ENCODE assay signal across 10 cellular contexts in genomic region chr10:35341521-35341920, GRCh38. TPM values are rescaled to one million over a fixed set of nuclear protein-coding genes. Genes with fewer than 3 reads are reported as not detected.
A peak's percentile ranks its signal among the peaks of the same experiment; 100 is the strongest.
DNase-seq lines count a peak whose midpoint lies in the region; ATAC-seq and TF ChIP-seq lines count a peak whose summit lies in the region.
"Had no signal": no experiment of that assay in that cellular context is flagged by ENCODE, and none has a peak within 500 bp of the region (broad histone marks: within the 10 kb centered on the region; RNA-seq: fewer than 3 reads in every experiment).

No MANE protein-coding gene starts in this region.

- DNase-seq in GM10266 (ENCODE audit: extremely low spot score) (peak; percentile 76), SK-N-SH (no peak), medulla oblongata (ENCODE audit: extremely low spot score) (no peak), NCI-H1417 treated with DMSO at 0.1 percent for 48 hours (lab: John Stamatoyannopoulos, UW) (no peak), neuronal stem cell (ENCODE audit: low spot score) (no peak)
- DNase-seq: activated CD4-positive, CD25-positive, alpha-beta regulatory T cell treated with anti-CD3 and anti-CD28 coated beads, Interleukin-2, amount 50 U/mL, for 72 hours; NCI-H1105 had no signal

- 92% methylated on average over 4 of the region's 4 CpGs for WGBS in SK-N-SH (ENCODE audit: low lambda C conversion rate)
- WGBS in neuronal stem cell (ENCODE audit: extremely low coverage in 2 of 2, insufficient read length in 2 of 2, insufficient replicate concordance in 1 of 2), 2 donors: no CpG with 5 or more reads among the region's 4 CpGs

- H3K4me1 Mint-ChIP-seq in activated T-helper 17 cell treated with anti-CD3 and anti-CD28 coated beads, Interleukin-2, amount 50 U/mL, for 72 hours: peaks cover 45% of the 10 kb centered on the region

- CTCF ChIA-PET in SK-N-SH (lab: Yijun Ruan, JAX): interaction anchor here (0.8 to 0.9 kb wide), 2 partner anchors 14 to 101 kb away, joined by 3 read pairs; no protein-coding TSS in a partner anchor

- H3K27ac ChIP-seq in SK-N-SH (ENCODE audit: low read depth in 2 of 2, low read length in 1 of 2) (no peak overlapping the region), neuronal stem cell (replicated peaks; ENCODE audit: low read length) (no peak overlapping the region)

- peak overlapping the region; percentile 83 for H3K27ac Mint-ChIP-seq in activated T-helper 17 cell treated with anti-CD3 and anti-CD28 coated beads, Interleukin-2, amount 50 U/mL, for 72 hours

- no peak overlapping the region for H4K91ac ChIP-seq in neuronal stem cell (ENCODE audit: low read depth, low read length, poor library complexity)

- no peak overlapping the region for H2BK5ac ChIP-seq in neuronal stem cell (ENCODE audit: low read length)

- H3K9me3 Mint-ChIP-seq in activated T-helper 17 cell treated with anti-CD3 and anti-CD28 coated beads, Interleukin-2, amount 50 U/mL, for 72 hours: no peaks in the 10 kb centered on the region

- peaks cover 6% of the 10 kb centered on the region for H3K79me1 ChIP-seq in neuronal stem cell (ENCODE audit: low read depth, low read length)

- H2BK12ac ChIP-seq in neuronal stem cell (ENCODE audit: low read length): no peak overlapping the region

- no peak overlapping the region for H3K4ac ChIP-seq in neuronal stem cell (ENCODE audit: low read length)

- H2BK120ac ChIP-seq in neuronal stem cell (ENCODE audit: low read depth, low read length): no peak overlapping the region

- no peaks in the 10 kb centered on the region for H3K27me3 Mint-ChIP-seq in activated T-helper 17 cell treated with anti-CD3 and anti-CD28 coated beads, Interleukin-2, amount 50 U/mL, for 72 hours

- H3K4me3 Mint-ChIP-seq in activated T-helper 17 cell treated with anti-CD3 and anti-CD28 coated beads, Interleukin-2, amount 50 U/mL, for 72 hours: peak overlapping the region; percentile 58

- no peak overlapping the region for H3K23ac ChIP-seq in neuronal stem cell (ENCODE audit: low read depth, low read length, poor library complexity)

- peaks cover 5% of the 10 kb centered on the region for H3K36me3 Mint-ChIP-seq in activated T-helper 17 cell treated with anti-CD3 and anti-CD28 coated beads, Interleukin-2, amount 50 U/mL, for 72 hours (ENCODE audit: low read depth)

- H3K9me3 ChIP-seq in SK-N-SH (no peaks in the 10 kb centered on the region), neuronal stem cell (replicated peaks in 1 of 2; ENCODE audit: control insufficient read depth in 2 of 2, insufficient read depth in 1 of 2, low read depth in 1 of 2, low read length in 2 of 2) (no peaks in the 10 kb centered on the region)

- H3K9me2 ChIP-seq in SK-N-SH: no peaks in the 10 kb centered on the region

- H3K4me1 ChIP-seq in SK-N-SH (ENCODE audit: control insufficient read depth in 1 of 2, insufficient read depth in 2 of 2, low read depth in 1 of 2, low read length in 1 of 2): peaks cover 16 to 23% of the 10 kb centered on the region in 2 experiments; a peak in 3 of 4 replicates
- peaks cover 7% of the 10 kb centered on the region in 2 donors for H3K4me1 ChIP-seq in neuronal stem cell (ENCODE audit: control insufficient read depth in 2 of 2, insufficient read depth in 1 of 2, low read depth in 1 of 2, low read length in 2 of 2)

- H3K4me2 ChIP-seq in SK-N-SH: no peak overlapping the region
- no peak overlapping the region for H3K4me2 ChIP-seq in neuronal stem cell (ENCODE audit: insufficient read depth, low read length, poor library complexity, severe bottlenecking)

- ATAC-seq in GM19395 (IDR thresholded peaks at IDR 0.05; ENCODE audit: unreplicated experiment) (peak; percentile 84), HG03064 (IDR thresholded peaks at IDR 0.05; ENCODE audit: low read depth, unreplicated experiment) (peak; percentile 76)
- peak; percentile 66 for ATAC-seq in activated T-helper 17 cell treated with anti-CD3 and anti-CD28 coated beads, Interleukin-2, amount 50 U/mL, for 72 hours (replicated peaks)

- no peak overlapping the region for H3K18ac ChIP-seq in neuronal stem cell (ENCODE audit: low read length)

- H4K20me1 ChIP-seq in SK-N-SH (ENCODE audit: insufficient read depth): peaks cover 93% of the 10 kb centered on the region

- H3F3A ChIP-seq in SK-N-SH (replicated peaks; ENCODE audit: insufficient read depth): no peaks in the 10 kb centered on the region

- H2AK5ac ChIP-seq in neuronal stem cell (ENCODE audit: low read depth, low read length): no peak overlapping the region

- TF ChIP-seq RAD21 in SK-N-SH (IDR thresholded peaks at IDR 0.05; ENCODE audit: low read length): no peak

- H4K8ac ChIP-seq in neuronal stem cell (ENCODE audit: low read depth, low read length): no peak overlapping the region

- H3K9ac ChIP-seq in SK-N-SH (no peak overlapping the region), neuronal stem cell (ENCODE audit: low read depth, low read length, poor library complexity) (no peak overlapping the region)

- no peak overlapping the region for H3K14ac ChIP-seq in neuronal stem cell (ENCODE audit: low read length)

- TF ChIP-seq EP300 in SK-N-SH (IDR thresholded peaks at IDR 0.05; ENCODE audit: borderline replicate concordance in 1 of 2, low read depth in 1 of 2, low read length in 1 of 2): no peak

- peaks cover 97% of the 10 kb centered on the region for H3K79me2 ChIP-seq in SK-N-SH (ENCODE audit: insufficient read depth)

- TF ChIP-seq CTCF in GM10266 (IDR thresholded peaks at IDR 0.05; ENCODE audit: control insufficient read depth, insufficient read depth, low read depth, missing control alignments) (no peak), SK-N-SH (IDR thresholded peaks at IDR 0.05) (no peak)

- no peaks in the 10 kb centered on the region for H3K36me3 ChIP-seq in SK-N-SH (replicated peaks in 1 of 2; ENCODE audit: control insufficient read depth in 1 of 2, insufficient read depth in 2 of 2, low read length in 1 of 2)
- peaks cover 0 to 8% of the 10 kb centered on the region in 2 donors for H3K36me3 ChIP-seq in neuronal stem cell (replicated peaks in 1 of 2; ENCODE audit: control insufficient read depth in 2 of 2, insufficient read depth in 2 of 2, low read length in 2 of 2)

- H2AFZ ChIP-seq in SK-N-SH (ENCODE audit: low read depth) (no peak overlapping the region), neuronal stem cell (ENCODE audit: low read length) (no peak overlapping the region)

- H3K4me3 ChIP-seq in SK-N-SH (ENCODE audit: low read depth in 2 of 2, low read length in 1 of 2) (no peak overlapping the region), neuronal stem cell (ENCODE audit: low read length in 2 of 2) (no peak overlapping the region)

- H2BK15ac ChIP-seq in neuronal stem cell (ENCODE audit: low read length): no peak overlapping the region

- H3K27me3 ChIP-seq in SK-N-SH (ENCODE audit: insufficient read depth): no peaks in the 10 kb centered on the region
- H3K27me3 ChIP-seq in neuronal stem cell (ENCODE audit: control insufficient read depth in 3 of 3, insufficient read depth in 3 of 3, low read depth in 1 of 3, low read length in 3 of 3): no peaks in the 10 kb centered on the region

- POLR2A ChIA-PET in SK-N-SH (lab: Yijun Ruan, JAX): no interaction called here

TF ChIP-seq in SK-N-SH, 30 proteins besides CTCF, POLR2A, EP300 and RAD21 (continues in another document):
- TF ChIP-seq YY1 (IDR thresholded peaks at IDR 0.05; ENCODE audit: low read depth) (no peak), FOSL2 (IDR thresholded peaks at IDR 0.05; ENCODE audit: borderline replicate concordance, low read depth) (no peak), JUND (IDR thresholded peaks at IDR 0.05) (no peak), TCF12 (IDR thresholded peaks at IDR 0.05) (no peak), PBX3 (IDR thresholded peaks at IDR 0.05) (no peak), CHD2 (IDR thresholded peaks at IDR 0.05; ENCODE audit: low read length, partially characterized antibody) (no peak), TEAD4 (IDR thresholded peaks at IDR 0.05; ENCODE audit: borderline replicate concordance, insufficient read depth) (no peak), USF2 (IDR thresholded peaks at IDR 0.05; ENCODE audit: borderline replicate concordance, low read depth, low read length) (no peak), FOXM1 (IDR thresholded peaks at IDR 0.05; ENCODE audit: low read depth) (no peak), MAX (IDR thresholded peaks at IDR 0.05; ENCODE audit: low read depth) (no peak)

RNA-seq across cellular contexts. Expression of gene CCNY, which starts 5.2 kb away (rescaled TPM):
- total RNA-seq in activated T-helper 17 cell treated with anti-CD3 and anti-CD28 coated beads, Interleukin-2, amount 50 U/mL, for 72 hours: 10 to 100 TPM; 29.4 to 42.3 TPM
- polyA plus RNA-seq in SK-N-SH (2012; rRNA removed): 29.4 and 35.7 TPM in 2 replicates
- 32.3 and 49.0 TPM in 2 replicates for polyA plus RNA-seq in SK-N-SH (2012; cell fraction: cytosol; rRNA removed)
- polyA plus RNA-seq in SK-N-SH (2012; cell fraction: nucleus; rRNA removed): 10.9 and 26.2 TPM in 2 replicates
- polyA plus RNA-seq in neuronal stem cell (2013, experiment 1 of 2): 44.5 TPM
- polyA plus RNA-seq in neuronal stem cell (2013, experiment 2 of 2): 46.5 TPM
